Comparison of ENCODE assay signal across 10 cellular contexts in the genomic region with DNA sequence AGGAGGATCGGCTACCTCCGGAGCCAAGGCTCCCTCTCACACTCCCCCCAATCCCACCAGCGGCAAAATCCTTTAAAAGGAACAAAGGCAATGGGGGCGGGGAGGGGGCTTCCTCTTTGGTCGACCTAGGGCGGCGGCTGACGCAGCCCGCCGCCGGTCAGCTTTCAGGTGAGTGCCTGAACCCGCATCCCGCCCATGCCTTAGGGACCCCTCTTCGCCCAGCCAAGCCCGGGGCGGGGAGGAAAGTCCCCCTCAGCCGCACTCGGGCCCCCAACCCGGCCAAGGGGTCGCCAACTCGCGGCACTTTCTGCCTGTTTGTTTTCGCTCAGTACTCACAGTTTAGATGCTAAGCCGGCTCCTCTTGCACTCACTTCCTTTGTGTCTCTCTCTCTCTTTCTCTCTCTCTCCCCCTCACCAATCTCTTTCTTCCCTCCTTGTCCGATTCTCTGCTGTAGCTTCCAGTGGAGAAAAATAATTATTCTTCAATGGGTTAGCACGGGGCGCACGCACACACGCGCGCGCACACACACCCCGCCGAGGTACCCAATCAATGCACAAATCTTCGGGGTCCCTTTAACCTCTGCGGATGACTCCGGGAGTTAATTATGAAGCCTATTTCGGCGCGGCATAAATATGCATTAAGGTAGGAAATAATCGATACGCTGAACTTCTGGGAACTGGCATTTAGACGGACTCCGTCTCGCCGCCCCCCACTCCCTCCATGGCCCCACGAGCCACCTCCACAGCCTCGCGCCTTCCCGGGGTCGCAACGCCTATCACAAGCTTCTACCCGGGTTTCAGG. TPM values are rescaled to one million over a fixed set of nuclear protein-coding genes. Genes with fewer than 3 reads are reported as not detected.
A peak's percentile ranks its signal among the peaks of the same experiment; 100 is the strongest.
DNase-seq lines count a peak whose midpoint lies in the region; ATAC-seq and TF ChIP-seq lines count a peak whose summit lies in the region.
"Had no signal": no experiment of that assay in that cellular context is flagged by ENCODE, and none has a peak within 500 bp of the region (broad histone marks: within the 10 kb centered on the region; RNA-seq: fewer than 3 reads in every experiment).

A gene (minus strand): TSS at position 465 of the 802 bp plus-strand sequence.

- in situ Hi-C loops in HAP-1 (cut with MboI; ENCODE audit: low sequenced_read_pairs) (no loop called here), GM23248 (cut with MboI) (no loop called here), brain microvascular endothelial cell (cut with HindIII; ENCODE audit: low pct_ligation_motif_present, low sequenced_read_pairs) (no loop called here)

- no peak within 1 kb of the TSS for H2AFZ ChIP-seq in GM23248

- H4K20me1 ChIP-seq in GM23248 (ENCODE audit: insufficient read depth) = no peaks in the 10 kb centered on the region

- peak within 1 kb of the TSS in 1 of 3 donors; percentile 82 for H3K27ac Mint-ChIP-seq in CD4-positive, CD25-positive, alpha-beta regulatory T cell
- H3K27ac Mint-ChIP-seq in central memory CD8-positive, alpha-beta T cell (ENCODE audit: low read depth) = no peak within 1 kb of the TSS
- H3K27ac Mint-ChIP-seq in natural killer cell treated with Interleukin-12 subunit alpha and Interleukin-12 subunit beta and Interleukin-15 and Interleukin-18, amount 100 ng/mL, for 72 hours = no peak within 1 kb of the TSS

- H3K9ac ChIP-seq in GM23248 = no peak within 1 kb of the TSS

- peaks cover 0 to 17% (median 10%) of the 10 kb centered on the region in 4 donors for H3K4me1 Mint-ChIP-seq in CD4-positive, CD25-positive, alpha-beta regulatory T cell
- peaks cover 16% of the 10 kb centered on the region for H3K4me1 Mint-ChIP-seq in central memory CD8-positive, alpha-beta T cell
- peaks cover 11 to 16% of the 10 kb centered on the region in 2 donors for H3K4me1 Mint-ChIP-seq in natural killer cell treated with Interleukin-12 subunit alpha and Interleukin-12 subunit beta and Interleukin-15 and Interleukin-18, amount 100 ng/mL, for 72 hours (ENCODE audit: low read depth in 2 of 2)

- H3K4me2 ChIP-seq in GM23248 (ENCODE audit: unreplicated experiment) = no peak within 1 kb of the TSS

- H3F3A ChIP-seq in GM23248 (ENCODE audit: insufficient read depth) = no peaks in the 10 kb centered on the region

- no peak for ATAC-seq in CD4-positive, CD25-positive, alpha-beta regulatory T cell (ENCODE audit: low read depth in 2 of 2)
- no peak for ATAC-seq in central memory CD8-positive, alpha-beta T cell (replicated peaks; ENCODE audit: extremely low read depth, poor library complexity, severe bottlenecking)
- no peak for ATAC-seq in natural killer cell treated with Interleukin-12 subunit alpha and Interleukin-12 subunit beta and Interleukin-15 and Interleukin-18, amount 100 ng/mL, for 72 hours
- no peak for ATAC-seq in HG03571 (IDR thresholded peaks at IDR 0.05; ENCODE audit: unreplicated experiment)
- no peak for ATAC-seq in GM18867 (IDR thresholded peaks at IDR 0.05; ENCODE audit: unreplicated experiment)

- H3K27ac ChIP-seq in CD4-positive, CD25-positive, alpha-beta regulatory T cell (ENCODE audit: insufficient read depth, low read length, poor library complexity, severe bottlenecking) = no peak within 1 kb of the TSS
- no peak within 1 kb of the TSS for H3K27ac ChIP-seq in GM23248
- no peak within 1 kb of the TSS for H3K27ac ChIP-seq in brain microvascular endothelial cell

- 1 to 2% methylated on average over 48 to 52 of the region's 53 CpGs for WGBS in GM23248 (ENCODE audit: low coverage in 1 of 2, low lambda C conversion rate in 2 of 2, missing lambda C conversion rate in 2 of 2), 2 experiments

- peaks cover 27% of the 10 kb centered on the region for H3K27me3 ChIP-seq in CD4-positive, CD25-positive, alpha-beta regulatory T cell (ENCODE audit: control insufficient read depth, insufficient read depth, low read length)
- peaks cover 69% of the 10 kb centered on the region for H3K27me3 ChIP-seq in HAP-1 (ENCODE audit: low read depth)
- peaks cover 75% of the 10 kb centered on the region for H3K27me3 ChIP-seq in GM23248 (replicated peaks; ENCODE audit: insufficient read depth)
- H3K27me3 ChIP-seq in brain microvascular endothelial cell (replicated peaks) = peaks cover 71% of the 10 kb centered on the region

- DNase-seq in CD4-positive, CD25-positive, alpha-beta regulatory T cell = no peak
- DNase-seq in HAP-1 (ENCODE audit: low spot score in 2 of 2) (no peak), GM23248 (no peak), brain microvascular endothelial cell (no peak)
- no peak for DNase-seq in central memory CD8-positive, alpha-beta T cell (ENCODE audit: low spot score in 2 of 2)
- no peak for DNase-seq in natural killer cell treated with Interleukin-12 subunit alpha and Interleukin-12 subunit beta and Interleukin-15 and Interleukin-18, amount 100 ng/mL, for 72 hours (ENCODE audit: low spot score)
- DNase-seq: activated CD4-positive, CD25-positive, alpha-beta regulatory T cell treated with anti-CD3 and anti-CD28 coated beads, Interleukin-2, amount 50 U/mL, for 72 hours had no signal

- no peak for TF ChIP-seq CTCF in brain microvascular endothelial cell (IDR thresholded peaks at IDR 0.05; ENCODE audit: low read depth, low read length, missing control alignments)

- no peaks in the 10 kb centered on the region for H3K36me3 Mint-ChIP-seq in CD4-positive, CD25-positive, alpha-beta regulatory T cell
- H3K36me3 Mint-ChIP-seq in central memory CD8-positive, alpha-beta T cell (ENCODE audit: insufficient read depth) = peaks cover 4% of the 10 kb centered on the region
- no peaks in the 10 kb centered on the region for H3K36me3 Mint-ChIP-seq in natural killer cell treated with Interleukin-12 subunit alpha and Interleukin-12 subunit beta and Interleukin-15 and Interleukin-18, amount 100 ng/mL, for 72 hours

- peak within 1 kb of the TSS in 3 of 4 donors; percentile 58 to 85 (median 79) for H3K4me3 Mint-ChIP-seq in CD4-positive, CD25-positive, alpha-beta regulatory T cell
- H3K4me3 Mint-ChIP-seq in central memory CD8-positive, alpha-beta T cell = peak within 1 kb of the TSS; percentile 74
- H3K4me3 Mint-ChIP-seq in natural killer cell treated with Interleukin-12 subunit alpha and Interleukin-12 subunit beta and Interleukin-15 and Interleukin-18, amount 100 ng/mL, for 72 hours = peak within 1 kb of the TSS; percentile 62

- H3K4me3 ChIP-seq in CD4-positive, CD25-positive, alpha-beta regulatory T cell (ENCODE audit: low read depth, low read length) = peak within 1 kb of the TSS; percentile 37
- H3K4me3 ChIP-seq in HAP-1 (peak within 1 kb of the TSS; percentile 24), GM23248 (no peak within 1 kb of the TSS), brain microvascular endothelial cell (ENCODE audit: low read depth, low read length) (no peak within 1 kb of the TSS)
- H3K4me3 ChIP-seq: lung had no signal

- peaks cover 0 to 2% (median 0%) of the 10 kb centered on the region in 7 donors for H3K9me3 Mint-ChIP-seq in CD4-positive, CD25-positive, alpha-beta regulatory T cell
- H3K9me3 Mint-ChIP-seq in central memory CD8-positive, alpha-beta T cell = no peaks in the 10 kb centered on the region
- no peaks in the 10 kb centered on the region for H3K9me3 Mint-ChIP-seq in natural killer cell treated with Interleukin-12 subunit alpha and Interleukin-12 subunit beta and Interleukin-15 and Interleukin-18, amount 100 ng/mL, for 72 hours

- no peaks in the 10 kb centered on the region for H3K9me3 ChIP-seq in CD4-positive, CD25-positive, alpha-beta regulatory T cell (ENCODE audit: control insufficient read depth in 2 of 2, low read length in 2 of 2)
- no peaks in the 10 kb centered on the region for H3K9me3 ChIP-seq in HAP-1
- H3K9me3 ChIP-seq in GM23248 (ENCODE audit: low read depth) = no peaks in the 10 kb centered on the region

- H3K79me2 ChIP-seq in GM23248 (ENCODE audit: insufficient read depth) = no peaks in the 10 kb centered on the region

- H3K9me2 ChIP-seq in GM23248 (ENCODE audit: insufficient read depth) = no peaks in the 10 kb centered on the region

- H3K4me1 ChIP-seq in CD4-positive, CD25-positive, alpha-beta regulatory T cell (ENCODE audit: control insufficient read depth, insufficient read depth, low read length, poor library complexity, severe bottlenecking) = peaks cover 21% of the 10 kb centered on the region
- H3K4me1 ChIP-seq in HAP-1 = peaks cover 10% of the 10 kb centered on the region
- H3K4me1 ChIP-seq in GM23248 (ENCODE audit: insufficient read depth) = no peaks in the 10 kb centered on the region

- peaks cover 67% of the 10 kb centered on the region for H3K27me3 Mint-ChIP-seq in CD4-positive, CD25-positive, alpha-beta regulatory T cell
- H3K27me3 Mint-ChIP-seq in central memory CD8-positive, alpha-beta T cell = peaks cover 89% of the 10 kb centered on the region
- H3K27me3 Mint-ChIP-seq in natural killer cell treated with Interleukin-12 subunit alpha and Interleukin-12 subunit beta and Interleukin-15 and Interleukin-18, amount 100 ng/mL, for 72 hours = peaks cover 41 to 75% of the 10 kb centered on the region in 2 donors

- H3K36me3 ChIP-seq in CD4-positive, CD25-positive, alpha-beta regulatory T cell (ENCODE audit: control insufficient read depth, insufficient read depth, low read length) = no peaks in the 10 kb centered on the region
- no peaks in the 10 kb centered on the region for H3K36me3 ChIP-seq in HAP-1 (replicated peaks)
- H3K36me3 ChIP-seq in GM23248 (ENCODE audit: low read depth) = no peaks in the 10 kb centered on the region
- no peaks in the 10 kb centered on the region for H3K36me3 ChIP-seq in brain microvascular endothelial cell (replicated peaks)

RNA-seq across cellular contexts. Expression of the gene that starts here (rescaled TPM):
- 0.15 TPM for total RNA-seq in CD4-positive, CD25-positive, alpha-beta regulatory T cell
- polyA plus RNA-seq in CD4-positive, CD25-positive, alpha-beta regulatory T cell = not detected
- total RNA-seq in natural killer cell treated with Interleukin-12 subunit alpha and Interleukin-12 subunit beta and Interleukin-15 and Interleukin-18, amount 100 ng/mL, for 72 hours = not detected
- total RNA-seq in GM23248 (2014; rRNA removed; shearing (Covaris generic)) = not detected in 2 replicates
- not detected in 2 replicates for polyA plus RNA-seq in GM23248 (2016; fragmentation: Nextera tagmentation; extraction: Ambion mirVana)

Comparison
In these comparisons a context has a peak if more than half of its experiments do, and no peak if none do; other contexts are left out.
1. H3K4me3 ChIP-seq: peak in CD4-positive, CD25-positive, alpha-beta regulatory T cell (single experiment) and HAP-1 (single experiment); none in GM23248 (single experiment) and brain microvascular endothelial cell (single experiment).
2. Peak in every context shown above with its lines, with median percentiles within 50 percentile points of each other: H3K4me3 Mint-ChIP-seq.